ENCODE assay signal across 1 cellular context in genomic region chr22:36465232-36466021, GRCh38.
TF ChIP-seq lines count a peak whose summit lies in the region.

No MANE protein-coding gene starts in this region.

TF ChIP-seq in GM12878, 131 proteins besides CTCF, POLR2A, EP300 and RAD21:
- TF ChIP-seq RB1 (IDR thresholded peaks at IDR 0.05; ENCODE audit: borderline replicate concordance) (no peak), CBFB (IDR thresholded peaks at IDR 0.05; ENCODE audit: low read depth) (no peak), ZNF207 (IDR thresholded peaks at IDR 0.05; ENCODE audit: borderline replicate concordance) (no peak), ZBED1 (IDR thresholded peaks at IDR 0.05; ENCODE audit: borderline replicate concordance) (no peak), MXI1 (IDR thresholded peaks at IDR 0.05; ENCODE audit: low read depth, low read length) (no peak), NFIC (IDR thresholded peaks at IDR 0.05; ENCODE audit: low read depth, low read length) (no peak), YY1 (IDR thresholded peaks at IDR 0.05; ENCODE audit: low read depth, low read length) (no peak), ZNF274 (IDR thresholded peaks at IDR 0.05; ENCODE audit: insufficient read depth, insufficient read length) (no peak), CBX3 (IDR thresholded peaks at IDR 0.05; ENCODE audit: borderline replicate concordance, low read depth) (no peak), IKZF2 (IDR thresholded peaks at IDR 0.05) (no peak)
